26 cellular contexts compared by ENCODE assay signal in genomic region chr1:154006136-154006535, GRCh38. TPM values are rescaled to one million over a fixed set of nuclear protein-coding genes. Genes with fewer than 3 reads are reported as not detected.
DNase-seq lines count a peak whose midpoint lies in the region; ATAC-seq, FAIRE-seq and TF ChIP-seq lines count a peak whose summit lies in the region.
"Had no signal": no experiment of that assay in that cellular context is flagged by ENCODE, and none has a peak within 500 bp of the region (broad histone marks: within the 10 kb centered on the region; RNA-seq: fewer than 3 reads in every experiment).

No MANE protein-coding gene starts in this region.

- peak overlapping the region; percentile 67 for H3K27ac Mint-ChIP-seq in osteocyte (ENCODE audit: unreplicated experiment)
- H3K27ac Mint-ChIP-seq: activated naive CD4-positive, alpha-beta T cell treated with anti-CD3 and anti-CD28 coated beads, Interleukin-2, amount 10 ng/mL, durations not matched to agents 7 days and 5 days; CD8-positive, alpha-beta T cell; natural killer cell had no signal

- no peaks in the 10 kb centered on the region for H3K9me3 ChIP-seq in SJSA1 (replicated peaks)
- H3K9me3 ChIP-seq: body of pancreas, colonic mucosa had no signal

- peak overlapping the region; percentile 45; the same call in 1 of the 2 replicates for H3K27ac ChIP-seq in SJSA1
- H3K27ac ChIP-seq: body of pancreas, colonic mucosa, parathyroid adenoma had no signal

- H3K4me3 ChIP-seq in SJSA1 = no peak overlapping the region
- H3K4me3 ChIP-seq: body of pancreas, colonic mucosa had no signal

- H3K4me3 Mint-ChIP-seq in osteocyte (ENCODE audit: unreplicated experiment) = no peak overlapping the region
- H3K4me3 Mint-ChIP-seq: activated naive CD4-positive, alpha-beta T cell treated with anti-CD3 and anti-CD28 coated beads, Interleukin-2, amount 10 ng/mL, durations not matched to agents 7 days and 5 days; CD8-positive, alpha-beta T cell; natural killer cell had no signal

- H3K36me3 Mint-ChIP-seq in osteocyte (ENCODE audit: unreplicated experiment) = no peaks in the 10 kb centered on the region
- H3K36me3 Mint-ChIP-seq: activated naive CD4-positive, alpha-beta T cell treated with anti-CD3 and anti-CD28 coated beads, Interleukin-2, amount 10 ng/mL, durations not matched to agents 7 days and 5 days; natural killer cell had no signal

- in situ Hi-C loops in Caki2 (cut with HindIII; ENCODE audit: low pct_unique_long_range_greater_than_20kb, low sequenced_read_pairs) = no loop called here

- peaks cover 4% of the 10 kb centered on the region for H3K4me1 Mint-ChIP-seq in osteocyte (ENCODE audit: unreplicated experiment)
- H3K4me1 Mint-ChIP-seq: activated naive CD4-positive, alpha-beta T cell treated with anti-CD3 and anti-CD28 coated beads, Interleukin-2, amount 10 ng/mL, durations not matched to agents 7 days and 5 days; natural killer cell had no signal

- FAIRE-seq in urothelium cell line (lab: Jason Lieb, UNC) = no peak
- FAIRE-seq: GM12891, islet of Langerhans had no signal

- peak; percentile 55 for DNase-seq in Caki2 (ENCODE audit: low read depth)
- DNase-seq in SJSA1 (ENCODE audit: low read depth in 1 of 2, low spot score in 2 of 2) = peak; percentile 66 to 74
- peak; percentile 79 for DNase-seq in fibroblast of gingiva (ENCODE audit: low read depth)
- DNase-seq in osteocyte (ENCODE audit: extremely low spot score, unreplicated experiment) = no peak
- DNase-seq in DMS79 (lab: John Stamatoyannopoulos, UW) = no peak
- no peak for DNase-seq in urothelium cell line (ENCODE audit: low spot score)
- no peak for DNase-seq in NCI-H2107 (lab: John Stamatoyannopoulos, UW)
- DNase-seq: activated CD4-positive, alpha-beta T cell treated with anti-CD3 and anti-CD28 coated beads for 4 hours; activated naive CD4-positive, alpha-beta T cell treated with anti-CD3 and anti-CD28 coated beads, Interleukin-2, amount 10 ng/mL, durations not matched to agents 7 days and 5 days; activated T-cell treated with anti-CD3 and anti-CD28 coated beads, Interleukin-2, amount 50 U/mL, for 48 hours; body of pancreas; CD8-positive, alpha-beta T cell; colonic mucosa; hippocampal formation; left ventricle myocardium superior; midbrain; natural killer cell; NCI-H1417; NCI-H510A treated with DMSO at 0.1 percent for 48 hours; right cardiac atrium; stimulated activated CD4-positive, alpha-beta T cell treated with anti-CD3 and anti-CD28 coated beads, Interleukin-15, amount 100 ng/mL, for 24 hours; stimulated activated CD8-positive, alpha-beta memory T cell treated with anti-CD3 and anti-CD28 coated beads, Interleukin-4, amount 100 ng/mL, for 48 hours had no signal

- no peak for TF ChIP-seq CTCF in osteocyte (IDR thresholded peaks at IDR 0.05)

- ATAC-seq in GM19023 (IDR thresholded peaks at IDR 0.05; ENCODE audit: unreplicated experiment) = no peak
- ATAC-seq: body of pancreas; CD8-positive, alpha-beta T cell; left ventricle myocardium superior; natural killer cell had no signal

- no peaks in the 10 kb centered on the region for H3K36me3 ChIP-seq in SJSA1
- H3K36me3 ChIP-seq: colonic mucosa had no signal

- peaks cover 27% of the 10 kb centered on the region for H3K4me1 ChIP-seq in SJSA1 (replicated peaks)
- H3K4me1 ChIP-seq: colonic mucosa, parathyroid adenoma had no signal

- no peaks in the 10 kb centered on the region for H3K9me3 Mint-ChIP-seq in osteocyte (ENCODE audit: unreplicated experiment)
- H3K9me3 Mint-ChIP-seq: activated naive CD4-positive, alpha-beta T cell treated with anti-CD3 and anti-CD28 coated beads, Interleukin-2, amount 10 ng/mL, durations not matched to agents 7 days and 5 days; CD8-positive, alpha-beta T cell; natural killer cell had no signal

- no peaks in the 10 kb centered on the region for H3K27me3 ChIP-seq in SJSA1 (replicated peaks)
- H3K27me3 ChIP-seq: body of pancreas, colonic mucosa had no signal

- no peaks in the 10 kb centered on the region for H3K27me3 Mint-ChIP-seq in osteocyte (ENCODE audit: unreplicated experiment)
- H3K27me3 Mint-ChIP-seq: activated naive CD4-positive, alpha-beta T cell treated with anti-CD3 and anti-CD28 coated beads, Interleukin-2, amount 10 ng/mL, durations not matched to agents 7 days and 5 days had no signal

RNA-seq across cellular contexts. Expression of gene RPS27, which starts 15.6 kb away (rescaled TPM):
- 2,094 and 2,421 TPM in 2 replicates for total RNA-seq in Caki2 (2014; rRNA removed; shearing (Covaris generic); ENCODE audit: low replicate concordance)
- 1,681 and 2,337 TPM in 2 replicates for total RNA-seq in SJSA1 (2014; rRNA removed; shearing (Covaris generic))
- total RNA-seq in osteocyte = 1,646 and 1,797 TPM in 2 replicates

RNA-seq across cellular contexts. Expression of gene RAB13, which starts 20.0 kb away (rescaled TPM):
- 18.3 and 34.7 TPM in 2 replicates for total RNA-seq in Caki2 (2014; rRNA removed; shearing (Covaris generic); ENCODE audit: low replicate concordance)
- total RNA-seq in SJSA1 (2014; rRNA removed; shearing (Covaris generic)) = 33.5 and 36.2 TPM in 2 replicates
- total RNA-seq in osteocyte = 153 and 162 TPM in 2 replicates

RNA-seq across cellular contexts. Expression of gene JTB, which starts 28.7 kb away (rescaled TPM):
- 355 and 416 TPM in 2 replicates for total RNA-seq in Caki2 (2014; rRNA removed; shearing (Covaris generic); ENCODE audit: low replicate concordance)
- total RNA-seq in SJSA1 (2014; rRNA removed; shearing (Covaris generic)) = 232 and 279 TPM in 2 replicates
- 138 and 143 TPM in 2 replicates for total RNA-seq in osteocyte

RNA-seq across cellular contexts. Expression of gene CREB3L4, which starts 38.4 kb away (rescaled TPM):
- 28.4 and 32.2 TPM in 2 replicates for total RNA-seq in Caki2 (2014; rRNA removed; shearing (Covaris generic); ENCODE audit: low replicate concordance)
- 3.2 and 4.0 TPM in 2 replicates for total RNA-seq in SJSA1 (2014; rRNA removed; shearing (Covaris generic))
- total RNA-seq in osteocyte = 9.3 and 11.1 TPM in 2 replicates

RNA-seq across cellular contexts. Expression of gene SLC39A1, which starts 42.8 kb away (rescaled TPM):
- total RNA-seq in Caki2 (2014; rRNA removed; shearing (Covaris generic); ENCODE audit: low replicate concordance) = 320 and 348 TPM in 2 replicates
- 141 and 153 TPM in 2 replicates for total RNA-seq in SJSA1 (2014; rRNA removed; shearing (Covaris generic))
- total RNA-seq in osteocyte = 93.2 and 95.3 TPM in 2 replicates

Comparison
In these comparisons a context has a peak if more than half of its experiments do, and no peak if none do; other contexts are left out.
1. DNase-seq: peak in Caki2 (single experiment), SJSA1 (2 of 2) and fibroblast of gingiva (single experiment); none in osteocyte (single experiment), DMS79 (single experiment), urothelium cell line (single experiment) and NCI-H2107 (single experiment).